ENCODE assay signal across 8 cellular contexts in the genomic region with DNA sequence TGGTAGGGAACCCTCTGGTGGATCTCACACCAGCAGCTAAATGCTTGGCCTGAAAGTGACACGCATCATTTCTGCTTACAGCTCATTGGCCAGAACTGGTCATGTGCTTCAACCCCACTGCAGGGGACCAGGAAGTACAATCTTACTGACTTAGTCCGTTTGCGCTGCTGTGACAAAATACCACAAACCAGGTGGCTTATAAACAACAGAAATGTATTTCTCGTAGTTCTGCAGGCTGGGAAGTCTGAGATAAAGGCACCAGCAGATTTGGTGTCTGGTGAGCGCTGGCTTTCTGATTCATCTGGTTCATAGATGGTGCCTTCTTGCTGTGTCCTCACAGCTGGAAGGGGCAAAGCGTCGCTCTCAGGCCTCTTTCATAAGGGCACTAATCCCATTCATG.
"Had no signal": no experiment of that assay in that cellular context is flagged by ENCODE, and none has a peak within 500 bp of the region (broad histone marks: within the 10 kb centered on the region; RNA-seq: fewer than 3 reads in every experiment).

No MANE protein-coding gene starts in this region.

- ATAC-seq: HCT116 had no signal

- H3K4me3 ChIP-seq: GM23248, HAP-1 had no signal

- H3K4me1 ChIP-seq: HAP-1 had no signal

- H3K9me3 ChIP-seq: HAP-1 had no signal

- FAIRE-seq: HTR-8/SVneo had no signal

- H3K9ac ChIP-seq: GM23248 had no signal

- H2AFZ ChIP-seq: GM23248 had no signal

- DNase-seq: GM23248, GOT3, H7, HFFc6, KBM-7 had no signal

- H3K36me3 ChIP-seq: HAP-1 had no signal

- H3K27ac ChIP-seq: GM23248 had no signal
